Comparison of ENCODE assay signal across 34 cellular contexts in the genomic region with DNA sequence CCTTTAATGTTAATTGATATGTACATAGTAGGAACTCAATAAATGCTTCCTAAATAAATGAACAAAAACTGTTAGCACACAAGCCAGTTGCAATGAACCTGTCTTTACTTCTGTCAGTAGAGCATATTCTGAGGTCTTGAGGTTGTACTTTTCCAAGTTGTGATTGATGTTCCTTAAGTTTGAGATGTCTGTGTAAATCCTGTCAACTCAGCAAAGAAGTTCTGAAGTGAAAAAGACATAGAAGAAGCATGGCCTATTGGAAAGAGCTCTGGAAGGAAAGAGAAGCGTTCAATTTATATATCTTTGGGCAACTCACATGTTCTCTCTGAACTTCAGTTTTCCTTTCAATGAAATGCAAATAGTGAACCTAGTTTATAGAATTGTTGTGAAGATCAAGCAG.
"Had no signal": no experiment of that assay in that cellular context is flagged by ENCODE, and none has a peak within 500 bp of the region (broad histone marks: within the 10 kb centered on the region; RNA-seq: fewer than 3 reads in every experiment).

No MANE protein-coding gene starts in this region.

- DNase-seq: Karpas-422, Kasumi-1, MG63, MM.1S, MV-4-11, NCI-H1048, NCI-H1092, NCI-H1092 treated with DMSO at 0.1 percent for 48 hours, NCI-H1105, NCI-H1105 treated with DMSO at 0.1 percent for 48 hours, NCI-H1417, NCI-H1417 treated with DMSO at 0.1 percent for 48 hours, NCI-H1436, NCI-H1436 treated with DMSO at 0.1 percent for 48 hours, NCI-H146, NCI-H1694, NCI-H1694 treated with DMSO at 0.1 percent for 48 hours, NCI-H187, NCI-H187 treated with DMSO at 0.1 percent for 48 hours, NCI-H1930, NCI-H2029, NCI-H2029 treated with DMSO at 0.1 percent for 48 hours, NCI-H2081, NCI-H2081 treated with DMSO at 0.1 percent for 48 hours, NCI-H2107, NCI-H2171, NCI-H2171 treated with DMSO at 0.1 percent for 48 hours, NCI-H2227 treated with DMSO at 0.1 percent for 48 hours, NCI-H226, NCI-H345, NCI-H446, NCI-H446 treated with DMSO at 0.1 percent for 48 hours, NCI-H510A, NCI-H510A treated with DMSO at 0.1 percent for 48 hours had no signal

- H3K9me3 ChIP-seq: MG63 had no signal

- H3K36me3 ChIP-seq: MG63 had no signal

- H3K27me3 ChIP-seq: MG63 had no signal

- H3K4me3 ChIP-seq: MG63 had no signal
